Comparison of ENCODE assay signal across 26 cellular contexts in the genomic region with DNA sequence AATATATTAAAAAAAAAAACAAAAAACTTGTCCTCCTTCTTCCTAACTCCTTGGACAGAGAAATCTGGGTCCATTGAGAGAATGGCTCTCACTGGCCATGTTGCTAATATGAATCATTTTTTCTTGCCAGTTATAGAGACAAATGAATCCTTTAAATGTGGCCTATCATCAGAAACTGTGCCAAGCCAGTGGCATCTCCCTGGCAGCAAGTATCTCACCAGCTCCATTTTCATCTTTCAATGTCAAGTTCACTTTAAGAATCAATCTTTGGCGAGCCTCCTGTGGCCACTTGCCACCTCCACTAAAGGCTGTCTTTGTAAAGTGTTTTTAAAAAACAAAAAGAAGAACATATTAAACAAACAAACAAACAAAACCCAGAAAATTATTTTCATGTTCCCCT.
"Had no signal": no experiment of that assay in that cellular context is flagged by ENCODE, and none has a peak within 500 bp of the region (broad histone marks: within the 10 kb centered on the region; RNA-seq: fewer than 3 reads in every experiment).

No MANE protein-coding gene starts in this region.

- ATAC-seq: effector memory CD8-positive, alpha-beta T cell; esophagus mucosa; foreskin keratinocyte; gastrocnemius medialis; gastroesophageal sphincter; heart left ventricle; heart right ventricle had no signal

- H3K4me1 ChIP-seq: colonic mucosa, esophagus muscularis mucosa, esophagus squamous epithelium, foreskin keratinocyte, gastrocnemius medialis, gastroesophageal sphincter, heart left ventricle, heart right ventricle had no signal

- H3K4me3 ChIP-seq: colonic mucosa, coronary artery, dorsolateral prefrontal cortex, esophagus muscularis mucosa, esophagus squamous epithelium, gastrocnemius medialis, gastroesophageal sphincter, heart left ventricle, heart right ventricle, hepatocyte had no signal

- H3K36me3 ChIP-seq: colonic mucosa, esophagus muscularis mucosa, esophagus squamous epithelium, gastrocnemius medialis, gastroesophageal sphincter, heart left ventricle, heart right ventricle had no signal

- H3K9me3 ChIP-seq: colonic mucosa, esophagus muscularis mucosa, esophagus squamous epithelium, gastrocnemius medialis, gastroesophageal sphincter, heart left ventricle, heart right ventricle had no signal

- H3K4me2 ChIP-seq: hepatocyte had no signal

- H3K4me3 Mint-ChIP-seq: dendritic cell treated with granulocyte-macrophage colony-stimulating factor and Interleukin-4, amounts not matched to agents 40 ng/mL and 50 ng/mL, for 4 days; effector memory CD8-positive, alpha-beta T cell; endodermal cell had no signal

- H3K27ac ChIP-seq: colonic mucosa, coronary artery, dorsolateral prefrontal cortex, epithelial cell of prostate, esophagus muscularis mucosa, esophagus squamous epithelium, foreskin keratinocyte, gastrocnemius medialis, gastroesophageal sphincter, heart left ventricle, heart right ventricle, hepatocyte had no signal

- H2AFZ ChIP-seq: hepatocyte had no signal

- H3K27ac Mint-ChIP-seq: dendritic cell treated with granulocyte-macrophage colony-stimulating factor and Interleukin-4, amounts not matched to agents 40 ng/mL and 50 ng/mL, for 4 days; effector memory CD8-positive, alpha-beta T cell; endodermal cell had no signal

- H3K27me3 Mint-ChIP-seq: dendritic cell treated with granulocyte-macrophage colony-stimulating factor and Interleukin-4, amounts not matched to agents 40 ng/mL and 50 ng/mL, for 4 days; effector memory CD8-positive, alpha-beta T cell had no signal

- H3K79me2 ChIP-seq: hepatocyte had no signal

- DNase-seq: colonic mucosa; cortex of kidney; dermis blood vessel endothelial cell; dorsolateral prefrontal cortex; effector CD4-positive, alpha-beta T cell; effector CD8-positive, alpha-beta T cell; effector memory CD4-positive, alpha-beta T cell; effector memory CD8-positive, alpha-beta T cell; endodermal cell; erythroblast; esophagus squamous epithelium; foreskin fibroblast; foreskin keratinocyte; foreskin melanocyte; gastrocnemius medialis; glutamatergic neuron; head of caudate nucleus; heart left ventricle; heart right ventricle had no signal

- H3K4me1 Mint-ChIP-seq: endodermal cell had no signal

- H3K27me3 ChIP-seq: colonic mucosa, dorsolateral prefrontal cortex, esophagus muscularis mucosa, esophagus squamous epithelium, gastrocnemius medialis, gastroesophageal sphincter, heart left ventricle, heart right ventricle, hepatocyte had no signal
